Comparison of ENCODE assay signal across 26 cellular contexts in genomic region chr6:42257614-42258013, GRCh38. TPM values are rescaled to one million over a fixed set of nuclear protein-coding genes. Genes with fewer than 3 reads are reported as not detected.
A peak's percentile ranks its signal among the peaks of the same experiment; 100 is the strongest.
DNase-seq lines count a peak whose midpoint lies in the region; ATAC-seq and TF ChIP-seq lines count a peak whose summit lies in the region.
"Had no signal": no experiment of that assay in that cellular context is flagged by ENCODE, and none has a peak within 500 bp of the region (broad histone marks: within the 10 kb centered on the region; RNA-seq: fewer than 3 reads in every experiment).

No MANE protein-coding gene starts in this region.

- ATAC-seq in GM23338: peak; percentile 81
- no peak for ATAC-seq in HG02870 (IDR thresholded peaks at IDR 0.05; ENCODE audit: unreplicated experiment)
- no peak for ATAC-seq in stimulated activated naive CD8-positive, alpha-beta T cell treated with anti-CD3 and anti-CD28 coated beads, Interleukin-15, amount 100 ng/mL, for 72 hours
- ATAC-seq: activated T-cell treated with anti-CD3 and anti-CD28 coated beads, Interleukin-2, amount 50 U/mL, for 4 hours; CD8-positive, alpha-beta T cell; left colon had no signal

- H3K27ac Mint-ChIP-seq in GM23338 (peak overlapping the region; percentile 82), endothelial cell (ENCODE audit: unreplicated experiment) (no peak overlapping the region)
- no peak overlapping the region for H3K27ac Mint-ChIP-seq in stimulated activated naive CD8-positive, alpha-beta T cell treated with anti-CD3 and anti-CD28 coated beads, Interleukin-15, amount 100 ng/mL, for 72 hours
- H3K27ac Mint-ChIP-seq: activated CD4-positive, alpha-beta T cell treated with anti-CD3 and anti-CD28 coated beads, Interleukin-2, amount 10 ng/mL, durations not matched to agents 7 days and 5 days; CD8-positive, alpha-beta T cell had no signal

- peaks cover 8% of the 10 kb centered on the region for H4K20me1 ChIP-seq in GM23338 (replicated peaks; ENCODE audit: insufficient read depth)

- H3K27me3 Mint-ChIP-seq in GM23338 (ENCODE audit: insufficient read depth, low read depth, poor library complexity) (peaks cover 20% of the 10 kb centered on the region), endothelial cell (ENCODE audit: unreplicated experiment) (peaks cover 1% of the 10 kb centered on the region)
- no peaks in the 10 kb centered on the region for H3K27me3 Mint-ChIP-seq in stimulated activated naive CD8-positive, alpha-beta T cell treated with anti-CD3 and anti-CD28 coated beads, Interleukin-15, amount 100 ng/mL, for 72 hours
- H3K27me3 Mint-ChIP-seq: activated CD4-positive, alpha-beta T cell treated with anti-CD3 and anti-CD28 coated beads, Interleukin-2, amount 10 ng/mL, durations not matched to agents 7 days and 5 days; central memory CD8-positive, alpha-beta T cell; IgD-negative memory B cell had no signal

- H3K9me2 ChIP-seq in GM23338 (ENCODE audit: insufficient read depth): peaks cover 7% of the 10 kb centered on the region; the same call in 1 of the 2 replicates

- peaks cover 48% of the 10 kb centered on the region for H3K36me3 Mint-ChIP-seq in GM23338 (ENCODE audit: low read depth)
- H3K36me3 Mint-ChIP-seq in endothelial cell (ENCODE audit: low read depth, unreplicated experiment): peaks cover 12% of the 10 kb centered on the region

- H3K79me2 ChIP-seq in GM23338 (replicated peaks; ENCODE audit: insufficient read depth): no peaks in the 10 kb centered on the region
- H3K79me2 ChIP-seq: parathyroid adenoma had no signal

- DNase-seq in GM23338 (ENCODE audit: low spot score): peak; percentile 83
- peak; percentile 29 for DNase-seq in NCI-H69 (lab: John Stamatoyannopoulos, UW)
- no peak for DNase-seq in endothelial cell (ENCODE audit: low spot score)
- DNase-seq in mesenteric fat pad (ENCODE audit: low spot score): peak; percentile 16
- no peak for DNase-seq in stimulated activated naive CD8-positive, alpha-beta T cell treated with anti-CD3 and anti-CD28 coated beads, Interleukin-15, amount 100 ng/mL, for 72 hours
- no peak for DNase-seq in ACHN
- no peak for DNase-seq in activated CD4-positive, alpha-beta T cell treated with anti-CD3 and anti-CD28 coated beads, Interleukin-2, amount 50 U/mL, for 48 hours
- DNase-seq: activated CD4-positive, alpha-beta T cell treated with anti-CD3 and anti-CD28 coated beads, Interleukin-2, amount 10 ng/mL, durations not matched to agents 7 days and 5 days; activated naive CD4-positive, alpha-beta T cell treated with Interleukin-2 at 50 U/mL for 16 hours; activated T-cell treated with anti-CD3 and anti-CD28 coated beads, Interleukin-2, amount 50 U/mL, for 4 hours; BE2C; CD8-positive, alpha-beta T cell; GOT3; head of caudate nucleus; left colon; NCI-H2107; NCI-H446 treated with DMSO at 0.1 percent for 48 hours; stimulated activated CD8-positive, alpha-beta memory T cell treated with anti-CD3 and anti-CD28 coated beads, Interleukin-4, amount 100 ng/mL, for 48 hours; thyroid gland had no signal

- TF ChIP-seq CTCF in GM23338 (conservative IDR thresholded peaks at IDR 0.05; ENCODE audit: low read depth in 2 of 2) (no peak), endothelial cell (IDR thresholded peaks at IDR 0.05; ENCODE audit: unreplicated experiment) (no peak)

- peak overlapping the region; percentile 54 for H3K4me2 ChIP-seq in GM23338

- H3K9me3 Mint-ChIP-seq in GM23338 (no peaks in the 10 kb centered on the region), endothelial cell (ENCODE audit: unreplicated experiment) (no peaks in the 10 kb centered on the region)
- H3K9me3 Mint-ChIP-seq in stimulated activated naive CD8-positive, alpha-beta T cell treated with anti-CD3 and anti-CD28 coated beads, Interleukin-15, amount 100 ng/mL, for 72 hours: no peaks in the 10 kb centered on the region
- H3K9me3 Mint-ChIP-seq: activated CD4-positive, alpha-beta T cell treated with anti-CD3 and anti-CD28 coated beads, Interleukin-2, amount 10 ng/mL, durations not matched to agents 7 days and 5 days; activated T-cell treated with anti-CD3 and anti-CD28 coated beads, Interleukin-2, amount 50 U/mL, for 4 hours; CD8-positive, alpha-beta T cell; central memory CD8-positive, alpha-beta T cell; IgD-negative memory B cell had no signal

- H3K4me1 ChIP-seq in GM23338 (ENCODE audit: insufficient read depth): peaks cover 36% of the 10 kb centered on the region
- H3K4me1 ChIP-seq: parathyroid adenoma had no signal

- no peaks in the 10 kb centered on the region for H3K27me3 ChIP-seq in GM23338 (ENCODE audit: insufficient read depth)
- H3K27me3 ChIP-seq: BE2C, esophagus muscularis mucosa, right atrium auricular region, thyroid gland, vagina had no signal

- no peak overlapping the region for H3K4me3 ChIP-seq in GM23338
- H3K4me3 ChIP-seq: esophagus muscularis mucosa, right atrium auricular region, thyroid gland, vagina had no signal

- in situ Hi-C loops in ACHN (cut with HindIII; ENCODE audit: low pct_ligation_motif_present, low pct_unique_long_range_greater_than_20kb, low sequenced_read_pairs): no loop called here

- H3K36me3 ChIP-seq in GM23338 (ENCODE audit: insufficient read depth): peaks cover 30% of the 10 kb centered on the region
- H3K36me3 ChIP-seq: right atrium auricular region, thyroid gland had no signal

- peaks cover 9% of the 10 kb centered on the region; the same call in 1 of the 2 replicates for H3F3A ChIP-seq in GM23338 (replicated peaks; ENCODE audit: low read depth)

- H3K4me1 Mint-ChIP-seq in GM23338 (peaks cover 51% of the 10 kb centered on the region), endothelial cell (ENCODE audit: unreplicated experiment) (peaks cover 18% of the 10 kb centered on the region)
- H3K4me1 Mint-ChIP-seq in stimulated activated naive CD8-positive, alpha-beta T cell treated with anti-CD3 and anti-CD28 coated beads, Interleukin-15, amount 100 ng/mL, for 72 hours: peaks cover 21% of the 10 kb centered on the region

- H2AFZ ChIP-seq in GM23338: no peak overlapping the region
- H2AFZ ChIP-seq: parathyroid adenoma had no signal

- H3K27ac ChIP-seq in GM23338 (ENCODE audit: low read depth): peak overlapping the region; percentile 86
- H3K27ac ChIP-seq: esophagus muscularis mucosa, parathyroid adenoma, right atrium auricular region, thyroid gland, vagina had no signal

- H3K4me3 Mint-ChIP-seq in GM23338: peak overlapping the region; percentile 10; the same call in 1 of the 3 replicates
- peak overlapping the region; percentile 27 for H3K4me3 Mint-ChIP-seq in endothelial cell (ENCODE audit: unreplicated experiment)
- no peak overlapping the region for H3K4me3 Mint-ChIP-seq in stimulated activated naive CD8-positive, alpha-beta T cell treated with anti-CD3 and anti-CD28 coated beads, Interleukin-15, amount 100 ng/mL, for 72 hours
- H3K4me3 Mint-ChIP-seq: activated CD4-positive, alpha-beta T cell treated with anti-CD3 and anti-CD28 coated beads, Interleukin-2, amount 10 ng/mL, durations not matched to agents 7 days and 5 days; activated T-cell treated with anti-CD3 and anti-CD28 coated beads, Interleukin-2, amount 50 U/mL, for 4 hours; CD8-positive, alpha-beta T cell; central memory CD8-positive, alpha-beta T cell; IgD-negative memory B cell had no signal

TF ChIP-seq in GM23338, 12 proteins besides CTCF, POLR2A, EP300 and RAD21 (continues in another document):
- TF ChIP-seq REST (IDR thresholded peaks at IDR 0.05; ENCODE audit: unreplicated experiment): no peak
- no peak for TF ChIP-seq ZNF331 (CRISPR knock-in tag; IDR thresholded peaks at IDR 0.05; ENCODE audit: low read depth)
- 0 out of 2 replicates have a peak, but pooled peaks have one; percentile 22 for TF ChIP-seq ETS1 (IDR thresholded peaks at IDR 0.05)
- TF ChIP-seq NANOG (IDR thresholded peaks at IDR 0.05; ENCODE audit: borderline replicate concordance): peak; percentile 76

RNA-seq across cellular contexts. Expression of gene MRPS10, which starts 40.0 kb away (rescaled TPM):
- 42.7 and 49.3 TPM in 2 replicates for total RNA-seq in GM23338 (2014; rRNA removed; shearing (Covaris generic))
- 33.7 and 36.2 TPM in 2 replicates for polyA plus RNA-seq in GM23338 (2016; fragmentation: Nextera tagmentation; extraction: Ambion mirVana)
- total RNA-seq in endothelial cell (ENCODE audit: unreplicated experiment): 21.9 TPM
- total RNA-seq in mesenteric fat pad: 32.1 TPM

Comparison
In these comparisons a context has a peak if more than half of its experiments do, and no peak if none do; other contexts are left out.
1. DNase-seq: peak in GM23338 (single experiment), NCI-H69 (single experiment) and mesenteric fat pad (single experiment); none in endothelial cell (single experiment), stimulated activated naive CD8-positive, alpha-beta T cell treated with anti-CD3 and anti-CD28 coated beads, Interleukin-15, amount 100 ng/mL, for 72 hours (0 of 2), ACHN (single experiment) and activated CD4-positive, alpha-beta T cell treated with anti-CD3 and anti-CD28 coated beads, Interleukin-2, amount 50 U/mL, for 48 hours (0 of 2).
2. H3K4me3 Mint-ChIP-seq: peak in GM23338 (single experiment) and endothelial cell (single experiment); none in stimulated activated naive CD8-positive, alpha-beta T cell treated with anti-CD3 and anti-CD28 coated beads, Interleukin-15, amount 100 ng/mL, for 72 hours (0 of 2).